ENCODE assay signal across 33 cellular contexts in genomic region chr17:76474238-76474637, GRCh38. TPM values are rescaled to one million over a fixed set of nuclear protein-coding genes. Genes with fewer than 3 reads are reported as not detected.
"Had no signal": no experiment of that assay in that cellular context is flagged by ENCODE, and none has a peak within 500 bp of the region (broad histone marks: within the 10 kb centered on the region; RNA-seq: fewer than 3 reads in every experiment).

No MANE protein-coding gene starts in this region.

- H3K27ac ChIP-seq: left lung, lower lobe of right lung, pancreas, psoas muscle, right atrium auricular region, right lobe of liver, testis, thyroid gland, transverse colon, upper lobe of left lung, vagina had no signal

- H3K36me3 ChIP-seq: right lobe of liver, transverse colon had no signal

- FAIRE-seq: keratinocyte, pancreas had no signal

- H3K4me1 Mint-ChIP-seq: nephron; neural crest cell; stimulated activated naive CD8-positive, alpha-beta T cell treated with anti-CD3 and anti-CD28 coated beads, Interleukin-15, amount 100 ng/mL, for 72 hours had no signal

- H3K4me3 Mint-ChIP-seq: naive thymus-derived CD8-positive, alpha-beta T cell; nephron; neural crest cell; stimulated activated memory B cell treated with anti-CD40 and anti-IgM and Interleukin-4, amounts not matched to agents 10 μg/mL and 1 μg/mL and 100 μg/mL, for 72 hours; stimulated activated naive CD8-positive, alpha-beta T cell treated with anti-CD3 and anti-CD28 coated beads, Interleukin-15, amount 100 ng/mL, for 72 hours had no signal

- H3K4me1 ChIP-seq: left lung, lower lobe of right lung, pancreas, psoas muscle, right lobe of liver, testis, thyroid gland, transverse colon, upper lobe of left lung, vagina had no signal

- H3K4me2 ChIP-seq: smooth muscle cell had no signal

- H3K27me3 ChIP-seq: left lung, pancreas, right atrium auricular region, right lobe of liver, testis, thyroid gland, transverse colon, upper lobe of left lung, vagina had no signal

- DNase-seq: hippocampal formation; left colon; lower lobe of right lung; mammary epithelial cell; mesenchymal stem cell; naive thymus-derived CD8-positive, alpha-beta T cell; posterior cingulate gyrus; psoas muscle; stimulated activated CD4-positive, alpha-beta T cell treated with anti-CD3 and anti-CD28 coated beads, Interleukin-1b, Interleukin-23, amount 100 ng/mL, for 48 hours; stimulated activated CD4-positive, alpha-beta T cell treated with anti-CD3 and anti-CD28 coated beads, Interleukin-2, amount 100 ng/mL, for 48 hours; stimulated activated CD4-positive, alpha-beta T cell treated with anti-CD3 and anti-CD28 coated beads, Interleukin-4, amount 100 ng/mL, for 4 hours; stimulated activated CD8-positive, alpha-beta memory T cell treated with anti-CD3 and anti-CD28 coated beads, Interleukin-4, amount 100 ng/mL, for 48 hours; stimulated activated naive CD4-positive, alpha-beta T cell treated with Interleukin-2 at 50 U/mL for 16 hours; stimulated activated naive CD8-positive, alpha-beta T cell treated with anti-CD3 and anti-CD28 coated beads, Interleukin-15, amount 100 ng/mL, for 72 hours; testis; thyroid gland; transverse colon had no signal

- H3K27me3 Mint-ChIP-seq: naive thymus-derived CD8-positive, alpha-beta T cell; stimulated activated memory B cell treated with anti-CD40 and anti-IgM and Interleukin-4, amounts not matched to agents 10 μg/mL and 1 μg/mL and 100 μg/mL, for 72 hours; stimulated activated naive CD8-positive, alpha-beta T cell treated with anti-CD3 and anti-CD28 coated beads, Interleukin-15, amount 100 ng/mL, for 72 hours had no signal

- H3K27ac Mint-ChIP-seq: naive thymus-derived CD8-positive, alpha-beta T cell; nephron; stimulated activated naive CD8-positive, alpha-beta T cell treated with anti-CD3 and anti-CD28 coated beads, Interleukin-15, amount 100 ng/mL, for 72 hours had no signal

- H3K9me3 Mint-ChIP-seq: naive thymus-derived CD8-positive, alpha-beta T cell; nephron; neural crest cell; stimulated activated memory B cell treated with anti-CD40 and anti-IgM and Interleukin-4, amounts not matched to agents 10 μg/mL and 1 μg/mL and 100 μg/mL, for 72 hours; stimulated activated naive CD8-positive, alpha-beta T cell treated with anti-CD3 and anti-CD28 coated beads, Interleukin-15, amount 100 ng/mL, for 72 hours had no signal

- H3K4me3 ChIP-seq: left lung, lower lobe of right lung, pancreas, psoas muscle, right atrium auricular region, right lobe of liver, smooth muscle cell, testis, thyroid gland, transverse colon, upper lobe of left lung, vagina had no signal

- H3K9me3 ChIP-seq: left lung, lower lobe of right lung, pancreas, psoas muscle, right atrium auricular region, right lobe of liver, testis, thyroid gland, transverse colon, upper lobe of left lung, vagina had no signal

RNA-seq across cellular contexts. Expression of gene AANAT, which starts 6.8 kb away (rescaled TPM):
- total RNA-seq: left colon; left lung; liver; lower lobe of right lung; mammary epithelial cell; mucosa of gallbladder; naive thymus-derived CD8-positive, alpha-beta T cell; neural crest cell; omental fat pad; psoas muscle; right atrium auricular region; right lobe of liver; skeletal muscle tissue; smooth muscle cell; transverse colon; upper lobe of left lung; urinary bladder; vagina had no signal
- polyA plus RNA-seq: keratinocyte; liver; naive thymus-derived CD8-positive, alpha-beta T cell; smooth muscle cell; urinary bladder had no signal
